36 cellular contexts compared by ENCODE assay signal in the genomic region with DNA sequence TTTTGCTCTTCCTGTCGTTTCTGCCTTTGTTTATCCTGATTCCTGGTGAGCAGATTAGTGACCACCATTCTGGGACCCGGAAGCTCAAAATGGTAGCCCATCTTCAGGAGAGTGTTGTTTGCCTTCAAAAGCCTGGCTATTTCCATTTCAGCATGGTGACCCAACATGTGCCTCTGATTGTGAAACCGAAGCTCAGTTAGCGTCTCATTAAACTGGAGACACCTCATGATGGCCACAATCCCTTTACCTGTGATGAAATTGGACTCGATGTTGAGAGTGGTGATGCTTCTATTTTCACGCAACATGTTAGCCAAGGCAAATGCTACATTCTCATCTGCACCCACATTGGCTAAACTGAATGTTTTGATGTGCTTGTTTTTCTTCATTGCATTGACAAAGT. TPM values are rescaled to one million over a fixed set of nuclear protein-coding genes. Genes with fewer than 3 reads are reported as not detected.
"Had no signal": no experiment of that assay in that cellular context is flagged by ENCODE, and none has a peak within 500 bp of the region (broad histone marks: within the 10 kb centered on the region; RNA-seq: fewer than 3 reads in every experiment).

No MANE protein-coding gene starts in this region.

- H3K9me3 ChIP-seq: adrenal gland, body of pancreas, breast epithelium had no signal

- H3K36me3 ChIP-seq: adrenal gland, breast epithelium had no signal

- DNase-seq: activated B cell treated with CpG ODN at 0.5 μM for 24 hours; activated CD4-positive, alpha-beta memory T cell treated with anti-CD3 and anti-CD28 coated beads, Interleukin-2, amount 10 ng/mL, durations not matched to agents 7 days and 5 days; activated CD4-positive, alpha-beta T cell treated with anti-CD3 and anti-CD28 coated beads for 4 hours; activated CD4-positive, CD25-positive, alpha-beta regulatory T cell treated with anti-CD3 and anti-CD28 coated beads, Interleukin-2, amount 50 U/mL, for 72 hours; activated CD8-positive, alpha-beta memory T cell treated with anti-CD3 and anti-CD28 coated beads for 24 hours; activated CD8-positive, alpha-beta memory T cell treated with anti-CD3 and anti-CD28 coated beads, Interleukin-2, amount 10 ng/mL, durations not matched to agents 7 days and 5 days; activated CD8-positive, alpha-beta memory T cell treated with anti-CD3 and anti-CD28 coated beads, Interleukin-2, amount 50 U/mL, for 48 hours; activated effector memory CD4-positive, alpha-beta T cell treated with anti-CD3 and anti-CD28 coated beads, Interleukin-2, amount 50 U/mL, for 16 hours; activated naive CD4-positive, alpha-beta T cell; activated naive CD4-positive, alpha-beta T cell treated with anti-CD3 and anti-CD28 coated beads, Interleukin-2, amount 50 U/mL, for 16 hours; activated T-cell treated with anti-CD3 and anti-CD28 coated beads, Interleukin-2, amount 50 U/mL, for 48 hours; adrenal gland; body of pancreas; caudate nucleus; MM.1S; MV-4-11; NCI-H1092; NCI-H1436 treated with DMSO at 0.1 percent for 48 hours; NCI-H1694 treated with DMSO at 0.1 percent for 48 hours; NCI-H2029; NCI-H345; NCI-H524 treated with DMSO at 0.1 percent for 48 hours; PC-9; Right ventricle myocardium superior; SW 1271; T-helper 1 cell; T-helper 2 cell; T-helper 9 cell had no signal

- H3K27ac Mint-ChIP-seq: activated B cell treated with CpG ODN at 0.5 μM for 24 hours; activated CD4-positive, alpha-beta memory T cell treated with anti-CD3 and anti-CD28 coated beads, Interleukin-2, amount 10 ng/mL, durations not matched to agents 7 days and 5 days; activated CD8-positive, alpha-beta memory T cell treated with anti-CD3 and anti-CD28 coated beads, Interleukin-2, amount 10 ng/mL, durations not matched to agents 7 days and 5 days had no signal

- H3K4me3 Mint-ChIP-seq: activated B cell treated with CpG ODN at 0.5 μM for 24 hours; activated CD4-positive, alpha-beta memory T cell treated with anti-CD3 and anti-CD28 coated beads, Interleukin-2, amount 10 ng/mL, durations not matched to agents 7 days and 5 days; activated CD8-positive, alpha-beta memory T cell treated with anti-CD3 and anti-CD28 coated beads, Interleukin-2, amount 10 ng/mL, durations not matched to agents 7 days and 5 days had no signal

- H3K36me3 Mint-ChIP-seq: activated CD8-positive, alpha-beta memory T cell treated with anti-CD3 and anti-CD28 coated beads, Interleukin-2, amount 10 ng/mL, durations not matched to agents 7 days and 5 days had no signal

- H3K4me2 ChIP-seq: KMS-11, PC-9 had no signal

- H3K27me3 Mint-ChIP-seq: activated B cell treated with CpG ODN at 0.5 μM for 24 hours; activated CD4-positive, alpha-beta memory T cell treated with anti-CD3 and anti-CD28 coated beads, Interleukin-2, amount 10 ng/mL, durations not matched to agents 7 days and 5 days; activated CD8-positive, alpha-beta memory T cell treated with anti-CD3 and anti-CD28 coated beads, Interleukin-2, amount 10 ng/mL, durations not matched to agents 7 days and 5 days had no signal

- H3K9ac ChIP-seq: KMS-11 had no signal

- FAIRE-seq: astrocyte, RCC 7860 had no signal

- H2AFZ ChIP-seq: PC-9 had no signal

- H3K9me3 Mint-ChIP-seq: activated B cell treated with CpG ODN at 0.5 μM for 24 hours; activated CD4-positive, alpha-beta memory T cell treated with anti-CD3 and anti-CD28 coated beads, Interleukin-2, amount 10 ng/mL, durations not matched to agents 7 days and 5 days had no signal

- H3K27me3 ChIP-seq: adrenal gland, body of pancreas, breast epithelium had no signal

- H3K4me3 ChIP-seq: adrenal gland, body of pancreas, breast epithelium, PC-9 had no signal

- ATAC-seq: activated CD8-positive, alpha-beta memory T cell treated with anti-CD3 and anti-CD28 coated beads, Interleukin-2, amount 10 ng/mL, durations not matched to agents 7 days and 5 days; body of pancreas had no signal

- H3K27ac ChIP-seq: adrenal gland, breast epithelium, KMS-11, PC-9, RWPE1, VCaP had no signal

RNA-seq across cellular contexts. Expression of a gene that starts 3.3 kb away (rescaled TPM):
- total RNA-seq: activated B cell treated with CpG ODN at 0.5 μM for 24 hours; activated CD4-positive, alpha-beta memory T cell treated with anti-CD3 and anti-CD28 coated beads, Interleukin-2, amount 10 ng/mL, durations not matched to agents 7 days and 5 days; activated CD8-positive, alpha-beta memory T cell treated with anti-CD3 and anti-CD28 coated beads, Interleukin-2, amount 10 ng/mL, durations not matched to agents 7 days and 5 days; breast epithelium; cerebellum; OCI-LY7; PC-9 had no signal
